ENCODE assay signal across 1 cellular context in the genomic region with DNA sequence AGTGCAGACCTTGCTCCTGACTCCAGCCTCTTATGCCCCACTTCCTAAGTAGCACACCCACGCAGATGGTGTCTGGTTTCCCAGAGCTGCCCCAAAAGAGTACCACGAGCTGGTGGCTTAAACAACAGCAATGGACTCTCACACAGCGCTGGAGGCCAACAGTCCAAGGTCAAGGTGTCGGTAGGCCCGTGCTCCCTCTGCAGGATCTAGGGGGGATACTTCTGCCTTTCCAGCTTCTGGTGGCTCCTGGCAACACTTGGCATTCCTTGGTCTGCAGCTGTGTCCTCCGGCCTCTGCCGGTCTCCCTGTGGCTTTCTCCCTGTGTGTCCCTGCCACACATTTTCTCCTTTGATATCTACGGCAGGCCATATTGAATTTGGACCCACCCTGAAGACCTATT.
TF ChIP-seq lines count a peak whose summit lies in the region.

No MANE protein-coding gene starts in this region.

TF ChIP-seq in WTC11, 78 proteins besides CTCF, POLR2A, EP300 and RAD21 (continued from another document):
- TF ChIP-seq, protein P1, sequence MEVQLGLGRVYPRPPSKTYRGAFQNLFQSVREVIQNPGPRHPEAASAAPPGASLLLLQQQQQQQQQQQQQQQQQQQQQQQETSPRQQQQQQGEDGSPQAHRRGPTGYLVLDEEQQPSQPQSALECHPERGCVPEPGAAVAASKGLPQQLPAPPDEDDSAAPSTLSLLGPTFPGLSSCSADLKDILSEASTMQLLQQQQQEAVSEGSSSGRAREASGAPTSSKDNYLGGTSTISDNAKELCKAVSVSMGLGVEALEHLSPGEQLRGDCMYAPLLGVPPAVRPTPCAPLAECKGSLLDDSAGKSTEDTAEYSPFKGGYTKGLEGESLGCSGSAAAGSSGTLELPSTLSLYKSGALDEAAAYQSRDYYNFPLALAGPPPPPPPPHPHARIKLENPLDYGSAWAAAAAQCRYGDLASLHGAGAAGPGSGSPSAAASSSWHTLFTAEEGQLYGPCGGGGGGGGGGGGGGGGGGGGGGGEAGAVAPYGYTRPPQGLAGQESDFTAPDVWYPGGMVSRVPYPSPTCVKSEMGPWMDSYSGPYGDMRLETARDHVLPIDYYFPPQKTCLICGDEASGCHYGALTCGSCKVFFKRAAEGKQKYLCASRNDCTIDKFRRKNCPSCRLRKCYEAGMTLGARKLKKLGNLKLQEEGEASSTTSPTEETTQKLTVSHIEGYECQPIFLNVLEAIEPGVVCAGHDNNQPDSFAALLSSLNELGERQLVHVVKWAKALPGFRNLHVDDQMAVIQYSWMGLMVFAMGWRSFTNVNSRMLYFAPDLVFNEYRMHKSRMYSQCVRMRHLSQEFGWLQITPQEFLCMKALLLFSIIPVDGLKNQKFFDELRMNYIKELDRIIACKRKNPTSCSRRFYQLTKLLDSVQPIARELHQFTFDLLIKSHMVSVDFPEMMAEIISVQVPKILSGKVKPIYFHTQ (CRISPR knock-in tag; IDR thresholded peaks at IDR 0.05) = no peak
- TF ChIP-seq ATF1 (CRISPR knock-in tag; IDR thresholded peaks at IDR 0.05) (no peak), FOXK1 (CRISPR knock-in tag; IDR thresholded peaks at IDR 0.05) (no peak), ZNF671 (CRISPR knock-in tag; IDR thresholded peaks at IDR 0.05) (no peak), MXD4 (CRISPR knock-in tag; IDR thresholded peaks at IDR 0.05; ENCODE audit: borderline replicate concordance) (no peak), HMGA2 (CRISPR knock-in tag; IDR thresholded peaks at IDR 0.05) (no peak), IRF2 (CRISPR knock-in tag; IDR thresholded peaks at IDR 0.05; ENCODE audit: borderline replicate concordance, low read depth) (no peak), ZNF121 (CRISPR knock-in tag; IDR thresholded peaks at IDR 0.05) (no peak), ZNF219 (CRISPR knock-in tag; IDR thresholded peaks at IDR 0.05; ENCODE audit: borderline replicate concordance) (no peak), ESRRA (CRISPR knock-in tag; IDR thresholded peaks at IDR 0.05; ENCODE audit: borderline replicate concordance) (no peak), NFATC4 (CRISPR knock-in tag; IDR thresholded peaks at IDR 0.05) (no peak), NR2C2 (CRISPR knock-in tag; IDR thresholded peaks at IDR 0.05) (no peak)
- TF ChIP-seq, protein P2, sequence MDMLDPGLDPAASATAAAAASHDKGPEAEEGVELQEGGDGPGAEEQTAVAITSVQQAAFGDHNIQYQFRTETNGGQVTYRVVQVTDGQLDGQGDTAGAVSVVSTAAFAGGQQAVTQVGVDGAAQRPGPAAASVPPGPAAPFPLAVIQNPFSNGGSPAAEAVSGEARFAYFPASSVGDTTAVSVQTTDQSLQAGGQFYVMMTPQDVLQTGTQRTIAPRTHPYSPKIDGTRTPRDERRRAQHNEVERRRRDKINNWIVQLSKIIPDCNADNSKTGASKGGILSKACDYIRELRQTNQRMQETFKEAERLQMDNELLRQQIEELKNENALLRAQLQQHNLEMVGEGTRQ (CRISPR knock-in tag; IDR thresholded peaks at IDR 0.05) = no peak
- TF ChIP-seq, protein P3, sequence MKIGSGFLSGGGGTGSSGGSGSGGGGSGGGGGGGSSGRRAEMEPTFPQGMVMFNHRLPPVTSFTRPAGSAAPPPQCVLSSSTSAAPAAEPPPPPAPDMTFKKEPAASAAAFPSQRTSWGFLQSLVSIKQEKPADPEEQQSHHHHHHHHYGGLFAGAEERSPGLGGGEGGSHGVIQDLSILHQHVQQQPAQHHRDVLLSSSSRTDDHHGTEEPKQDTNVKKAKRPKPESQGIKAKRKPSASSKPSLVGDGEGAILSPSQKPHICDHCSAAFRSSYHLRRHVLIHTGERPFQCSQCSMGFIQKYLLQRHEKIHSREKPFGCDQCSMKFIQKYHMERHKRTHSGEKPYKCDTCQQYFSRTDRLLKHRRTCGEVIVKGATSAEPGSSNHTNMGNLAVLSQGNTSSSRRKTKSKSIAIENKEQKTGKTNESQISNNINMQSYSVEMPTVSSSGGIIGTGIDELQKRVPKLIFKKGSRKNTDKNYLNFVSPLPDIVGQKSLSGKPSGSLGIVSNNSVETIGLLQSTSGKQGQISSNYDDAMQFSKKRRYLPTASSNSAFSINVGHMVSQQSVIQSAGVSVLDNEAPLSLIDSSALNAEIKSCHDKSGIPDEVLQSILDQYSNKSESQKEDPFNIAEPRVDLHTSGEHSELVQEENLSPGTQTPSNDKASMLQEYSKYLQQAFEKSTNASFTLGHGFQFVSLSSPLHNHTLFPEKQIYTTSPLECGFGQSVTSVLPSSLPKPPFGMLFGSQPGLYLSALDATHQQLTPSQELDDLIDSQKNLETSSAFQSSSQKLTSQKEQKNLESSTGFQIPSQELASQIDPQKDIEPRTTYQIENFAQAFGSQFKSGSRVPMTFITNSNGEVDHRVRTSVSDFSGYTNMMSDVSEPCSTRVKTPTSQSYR (CRISPR knock-in tag; IDR thresholded peaks at IDR 0.05) = no peak
